1 cellular context compared by ENCODE assay signal in the genomic region with DNA sequence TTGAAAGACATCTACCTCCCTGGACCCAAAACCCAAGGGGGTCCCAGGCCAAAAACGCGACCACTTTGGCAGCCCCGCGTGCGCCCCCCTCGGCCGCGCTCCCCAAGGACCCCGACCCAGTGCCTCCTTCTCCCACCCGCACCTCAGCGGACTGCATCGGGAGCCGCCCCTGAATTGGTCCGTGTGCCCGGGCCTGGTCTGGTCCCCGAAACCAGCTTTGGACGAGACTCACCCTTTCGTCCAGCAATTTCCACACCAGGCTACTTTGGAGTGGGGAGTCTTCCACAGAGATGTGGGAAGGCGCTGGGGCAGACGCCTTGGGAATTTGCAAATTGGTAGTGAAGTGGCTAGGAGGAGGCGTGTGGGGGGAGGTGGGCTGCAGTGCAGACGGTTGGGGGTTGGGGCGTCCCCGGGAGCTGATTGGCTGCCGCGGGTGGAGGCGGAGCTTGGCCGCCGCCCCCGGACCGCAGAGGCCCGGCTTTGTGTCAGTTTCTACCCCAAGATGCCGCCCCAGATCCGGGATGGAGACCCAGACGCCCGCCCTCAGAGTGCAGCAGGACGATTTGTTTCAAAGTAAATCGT.
TF ChIP-seq lines count a peak whose summit lies in the region.

No MANE protein-coding gene starts in this region.

TF ChIP-seq in WTC11, 78 proteins besides CTCF, POLR2A, EP300 and RAD21 (continued from another document):
- TF ChIP-seq, protein P1, sequence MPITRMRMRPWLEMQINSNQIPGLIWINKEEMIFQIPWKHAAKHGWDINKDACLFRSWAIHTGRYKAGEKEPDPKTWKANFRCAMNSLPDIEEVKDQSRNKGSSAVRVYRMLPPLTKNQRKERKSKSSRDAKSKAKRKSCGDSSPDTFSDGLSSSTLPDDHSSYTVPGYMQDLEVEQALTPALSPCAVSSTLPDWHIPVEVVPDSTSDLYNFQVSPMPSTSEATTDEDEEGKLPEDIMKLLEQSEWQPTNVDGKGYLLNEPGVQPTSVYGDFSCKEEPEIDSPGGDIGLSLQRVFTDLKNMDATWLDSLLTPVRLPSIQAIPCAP (CRISPR knock-in tag; IDR thresholded peaks at IDR 0.05), result no peak
- TF ChIP-seq, protein P2, sequence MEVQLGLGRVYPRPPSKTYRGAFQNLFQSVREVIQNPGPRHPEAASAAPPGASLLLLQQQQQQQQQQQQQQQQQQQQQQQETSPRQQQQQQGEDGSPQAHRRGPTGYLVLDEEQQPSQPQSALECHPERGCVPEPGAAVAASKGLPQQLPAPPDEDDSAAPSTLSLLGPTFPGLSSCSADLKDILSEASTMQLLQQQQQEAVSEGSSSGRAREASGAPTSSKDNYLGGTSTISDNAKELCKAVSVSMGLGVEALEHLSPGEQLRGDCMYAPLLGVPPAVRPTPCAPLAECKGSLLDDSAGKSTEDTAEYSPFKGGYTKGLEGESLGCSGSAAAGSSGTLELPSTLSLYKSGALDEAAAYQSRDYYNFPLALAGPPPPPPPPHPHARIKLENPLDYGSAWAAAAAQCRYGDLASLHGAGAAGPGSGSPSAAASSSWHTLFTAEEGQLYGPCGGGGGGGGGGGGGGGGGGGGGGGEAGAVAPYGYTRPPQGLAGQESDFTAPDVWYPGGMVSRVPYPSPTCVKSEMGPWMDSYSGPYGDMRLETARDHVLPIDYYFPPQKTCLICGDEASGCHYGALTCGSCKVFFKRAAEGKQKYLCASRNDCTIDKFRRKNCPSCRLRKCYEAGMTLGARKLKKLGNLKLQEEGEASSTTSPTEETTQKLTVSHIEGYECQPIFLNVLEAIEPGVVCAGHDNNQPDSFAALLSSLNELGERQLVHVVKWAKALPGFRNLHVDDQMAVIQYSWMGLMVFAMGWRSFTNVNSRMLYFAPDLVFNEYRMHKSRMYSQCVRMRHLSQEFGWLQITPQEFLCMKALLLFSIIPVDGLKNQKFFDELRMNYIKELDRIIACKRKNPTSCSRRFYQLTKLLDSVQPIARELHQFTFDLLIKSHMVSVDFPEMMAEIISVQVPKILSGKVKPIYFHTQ (CRISPR knock-in tag; IDR thresholded peaks at IDR 0.05), result peak; percentile 72; the same call in 1 of the 2 replicates
- TF ChIP-seq FOXK1 (CRISPR knock-in tag; IDR thresholded peaks at IDR 0.05) (no peak), RELA (CRISPR knock-in tag; IDR thresholded peaks at IDR 0.05; ENCODE audit: borderline replicate concordance) (no peak), ESRRA (CRISPR knock-in tag; IDR thresholded peaks at IDR 0.05; ENCODE audit: borderline replicate concordance) (no peak), NR2C2 (CRISPR knock-in tag; IDR thresholded peaks at IDR 0.05) (no peak), GRHL2 (CRISPR knock-in tag; IDR thresholded peaks at IDR 0.05; ENCODE audit: insufficient replicate concordance, severe bottlenecking) (no peak), NR3C1 (CRISPR knock-in tag; conservative IDR thresholded peaks at IDR 0.05; ENCODE audit: low read depth) (no peak), ZNF396 (CRISPR knock-in tag; IDR thresholded peaks at IDR 0.05; ENCODE audit: borderline replicate concordance) (no peak)
- TF ChIP-seq, protein P3, sequence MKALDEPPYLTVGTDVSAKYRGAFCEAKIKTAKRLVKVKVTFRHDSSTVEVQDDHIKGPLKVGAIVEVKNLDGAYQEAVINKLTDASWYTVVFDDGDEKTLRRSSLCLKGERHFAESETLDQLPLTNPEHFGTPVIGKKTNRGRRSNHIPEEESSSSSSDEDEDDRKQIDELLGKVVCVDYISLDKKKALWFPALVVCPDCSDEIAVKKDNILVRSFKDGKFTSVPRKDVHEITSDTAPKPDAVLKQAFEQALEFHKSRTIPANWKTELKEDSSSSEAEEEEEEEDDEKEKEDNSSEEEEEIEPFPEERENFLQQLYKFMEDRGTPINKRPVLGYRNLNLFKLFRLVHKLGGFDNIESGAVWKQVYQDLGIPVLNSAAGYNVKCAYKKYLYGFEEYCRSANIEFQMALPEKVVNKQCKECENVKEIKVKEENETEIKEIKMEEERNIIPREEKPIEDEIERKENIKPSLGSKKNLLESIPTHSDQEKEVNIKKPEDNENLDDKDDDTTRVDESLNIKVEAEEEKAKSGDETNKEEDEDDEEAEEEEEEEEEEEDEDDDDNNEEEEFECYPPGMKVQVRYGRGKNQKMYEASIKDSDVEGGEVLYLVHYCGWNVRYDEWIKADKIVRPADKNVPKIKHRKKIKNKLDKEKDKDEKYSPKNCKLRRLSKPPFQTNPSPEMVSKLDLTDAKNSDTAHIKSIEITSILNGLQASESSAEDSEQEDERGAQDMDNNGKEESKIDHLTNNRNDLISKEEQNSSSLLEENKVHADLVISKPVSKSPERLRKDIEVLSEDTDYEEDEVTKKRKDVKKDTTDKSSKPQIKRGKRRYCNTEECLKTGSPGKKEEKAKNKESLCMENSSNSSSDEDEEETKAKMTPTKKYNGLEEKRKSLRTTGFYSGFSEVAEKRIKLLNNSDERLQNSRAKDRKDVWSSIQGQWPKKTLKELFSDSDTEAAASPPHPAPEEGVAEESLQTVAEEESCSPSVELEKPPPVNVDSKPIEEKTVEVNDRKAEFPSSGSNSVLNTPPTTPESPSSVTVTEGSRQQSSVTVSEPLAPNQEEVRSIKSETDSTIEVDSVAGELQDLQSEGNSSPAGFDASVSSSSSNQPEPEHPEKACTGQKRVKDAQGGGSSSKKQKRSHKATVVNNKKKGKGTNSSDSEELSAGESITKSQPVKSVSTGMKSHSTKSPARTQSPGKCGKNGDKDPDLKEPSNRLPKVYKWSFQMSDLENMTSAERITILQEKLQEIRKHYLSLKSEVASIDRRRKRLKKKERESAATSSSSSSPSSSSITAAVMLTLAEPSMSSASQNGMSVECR (CRISPR knock-in tag; IDR thresholded peaks at IDR 0.05; ENCODE audit: borderline replicate concordance), result no peak
- TF ChIP-seq, protein P4, sequence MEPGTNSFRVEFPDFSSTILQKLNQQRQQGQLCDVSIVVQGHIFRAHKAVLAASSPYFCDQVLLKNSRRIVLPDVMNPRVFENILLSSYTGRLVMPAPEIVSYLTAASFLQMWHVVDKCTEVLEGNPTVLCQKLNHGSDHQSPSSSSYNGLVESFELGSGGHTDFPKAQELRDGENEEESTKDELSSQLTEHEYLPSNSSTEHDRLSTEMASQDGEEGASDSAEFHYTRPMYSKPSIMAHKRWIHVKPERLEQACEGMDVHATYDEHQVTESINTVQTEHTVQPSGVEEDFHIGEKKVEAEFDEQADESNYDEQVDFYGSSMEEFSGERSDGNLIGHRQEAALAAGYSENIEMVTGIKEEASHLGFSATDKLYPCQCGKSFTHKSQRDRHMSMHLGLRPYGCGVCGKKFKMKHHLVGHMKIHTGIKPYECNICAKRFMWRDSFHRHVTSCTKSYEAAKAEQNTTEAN (CRISPR knock-in tag; IDR thresholded peaks at IDR 0.05), result no peak
- TF ChIP-seq, protein P5, sequence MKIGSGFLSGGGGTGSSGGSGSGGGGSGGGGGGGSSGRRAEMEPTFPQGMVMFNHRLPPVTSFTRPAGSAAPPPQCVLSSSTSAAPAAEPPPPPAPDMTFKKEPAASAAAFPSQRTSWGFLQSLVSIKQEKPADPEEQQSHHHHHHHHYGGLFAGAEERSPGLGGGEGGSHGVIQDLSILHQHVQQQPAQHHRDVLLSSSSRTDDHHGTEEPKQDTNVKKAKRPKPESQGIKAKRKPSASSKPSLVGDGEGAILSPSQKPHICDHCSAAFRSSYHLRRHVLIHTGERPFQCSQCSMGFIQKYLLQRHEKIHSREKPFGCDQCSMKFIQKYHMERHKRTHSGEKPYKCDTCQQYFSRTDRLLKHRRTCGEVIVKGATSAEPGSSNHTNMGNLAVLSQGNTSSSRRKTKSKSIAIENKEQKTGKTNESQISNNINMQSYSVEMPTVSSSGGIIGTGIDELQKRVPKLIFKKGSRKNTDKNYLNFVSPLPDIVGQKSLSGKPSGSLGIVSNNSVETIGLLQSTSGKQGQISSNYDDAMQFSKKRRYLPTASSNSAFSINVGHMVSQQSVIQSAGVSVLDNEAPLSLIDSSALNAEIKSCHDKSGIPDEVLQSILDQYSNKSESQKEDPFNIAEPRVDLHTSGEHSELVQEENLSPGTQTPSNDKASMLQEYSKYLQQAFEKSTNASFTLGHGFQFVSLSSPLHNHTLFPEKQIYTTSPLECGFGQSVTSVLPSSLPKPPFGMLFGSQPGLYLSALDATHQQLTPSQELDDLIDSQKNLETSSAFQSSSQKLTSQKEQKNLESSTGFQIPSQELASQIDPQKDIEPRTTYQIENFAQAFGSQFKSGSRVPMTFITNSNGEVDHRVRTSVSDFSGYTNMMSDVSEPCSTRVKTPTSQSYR (CRISPR knock-in tag; IDR thresholded peaks at IDR 0.05), result no peak
- TF ChIP-seq, protein P6, sequence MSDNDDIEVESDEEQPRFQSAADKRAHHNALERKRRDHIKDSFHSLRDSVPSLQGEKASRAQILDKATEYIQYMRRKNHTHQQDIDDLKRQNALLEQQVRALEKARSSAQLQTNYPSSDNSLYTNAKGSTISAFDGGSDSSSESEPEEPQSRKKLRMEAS (CRISPR knock-in tag; IDR thresholded peaks at IDR 0.05), result no peak; the same call in 1 of the 2 replicates
- TF ChIP-seq, protein P7, sequence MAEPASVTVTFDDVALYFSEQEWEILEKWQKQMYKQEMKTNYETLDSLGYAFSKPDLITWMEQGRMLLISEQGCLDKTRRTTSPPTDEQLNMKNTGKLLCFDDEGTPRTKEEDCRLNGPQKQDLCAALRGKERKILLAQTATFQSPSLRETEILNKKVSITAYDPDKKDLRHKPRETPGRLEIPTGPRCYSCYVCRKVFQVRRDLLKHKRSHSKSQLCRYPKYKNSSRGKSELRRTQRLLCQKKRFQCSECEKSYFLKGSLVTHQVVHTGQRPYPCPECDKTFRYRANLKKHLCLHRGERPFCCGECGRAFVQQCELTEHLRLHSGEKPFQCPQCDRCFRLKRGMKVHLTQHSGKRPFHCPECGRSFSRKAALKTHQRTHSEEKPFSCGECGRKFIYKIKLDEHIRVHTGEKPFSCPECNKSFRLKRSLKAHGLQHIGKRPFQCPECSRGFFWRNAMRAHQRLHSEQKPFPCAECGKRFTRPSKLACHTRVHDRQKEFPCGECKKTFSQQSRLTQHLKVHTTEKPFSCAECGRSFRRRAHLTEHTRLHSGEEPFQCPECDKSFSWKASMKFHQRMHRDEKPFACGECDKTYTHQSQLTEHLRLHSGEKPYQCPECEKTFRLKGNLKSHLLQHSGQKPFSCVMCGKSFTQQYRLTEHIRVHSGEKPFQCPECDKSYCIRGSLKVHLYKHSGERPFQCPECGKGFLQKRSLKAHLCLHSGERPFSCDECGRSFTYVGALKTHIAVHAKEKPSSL (CRISPR knock-in tag; conservative IDR thresholded peaks at IDR 0.05), result no peak
TF ChIP-seq in WTC11: peak in this region for 3.
